25 cellular contexts compared by ENCODE assay signal in the genomic region with DNA sequence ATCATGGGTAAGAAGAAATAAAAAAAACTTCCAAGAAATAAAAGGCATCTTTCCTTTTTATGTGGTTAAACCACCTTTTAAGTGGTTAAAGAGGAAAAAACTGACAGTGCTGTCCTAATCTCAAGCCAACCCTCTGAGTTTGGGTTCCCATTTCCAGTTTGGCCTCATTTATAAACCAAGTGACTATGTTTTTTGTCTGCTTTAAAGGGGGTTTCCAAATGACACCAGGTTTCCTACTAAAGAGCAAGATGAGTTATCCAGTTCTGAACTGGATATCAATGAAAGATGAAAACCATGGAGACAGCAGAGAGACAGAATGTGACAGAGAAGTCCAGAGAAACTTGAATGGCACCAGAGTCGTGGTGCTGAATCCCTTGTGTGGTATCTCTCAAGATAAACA.
A peak's percentile ranks its signal among the peaks of the same experiment; 100 is the strongest.
DNase-seq lines count a peak whose midpoint lies in the region; ATAC-seq, FAIRE-seq and TF ChIP-seq lines count a peak whose summit lies in the region.
"Had no signal": no experiment of that assay in that cellular context is flagged by ENCODE, and none has a peak within 500 bp of the region (broad histone marks: within the 10 kb centered on the region; RNA-seq: fewer than 3 reads in every experiment).

No MANE protein-coding gene starts in this region.

- peaks cover 12% of the 10 kb centered on the region for H3K4me1 Mint-ChIP-seq in T-helper 1 cell treated with Interleukin-12 subunit alpha and Interleukin-12 subunit beta and Interleukin-4 antibody, amounts not matched to agents 30 μg/mL and 1 μg/mL, for 36 hours (ENCODE audit: low read depth)
- H3K4me1 Mint-ChIP-seq in activated naive CD4-positive, alpha-beta T cell treated with anti-CD3 and anti-CD28 coated beads, Interleukin-2, amount 10 ng/mL, durations not matched to agents 7 days and 5 days = peaks cover 10% of the 10 kb centered on the region
- no peaks in the 10 kb centered on the region for H3K4me1 Mint-ChIP-seq in mesothelial cell of epicardium

- H3K27ac Mint-ChIP-seq in T-helper 1 cell treated with Interleukin-12 subunit alpha and Interleukin-12 subunit beta and Interleukin-4 antibody, amounts not matched to agents 30 μg/mL and 1 μg/mL, for 36 hours = peak overlapping the region; percentile 29
- peak overlapping the region; percentile 79 to 83 for H3K27ac Mint-ChIP-seq in activated naive CD4-positive, alpha-beta T cell treated with anti-CD3 and anti-CD28 coated beads, Interleukin-2, amount 50 U/mL, for 72 hours
- H3K27ac Mint-ChIP-seq in activated naive CD4-positive, alpha-beta T cell treated with anti-CD3 and anti-CD28 coated beads, Interleukin-2, amount 10 ng/mL, durations not matched to agents 7 days and 5 days = no peak overlapping the region
- no peak overlapping the region for H3K27ac Mint-ChIP-seq in mesothelial cell of epicardium
- H3K27ac Mint-ChIP-seq: CD4-positive, alpha-beta T cell had no signal

- TF ChIP-seq EP300 in GM12878 (IDR thresholded peaks at IDR 0.05; ENCODE audit: borderline replicate concordance in 1 of 2, control insufficient read depth in 1 of 2, low read depth in 2 of 2, low read length in 2 of 2) = no peak

- H3K4me1 ChIP-seq in GM12878 (ENCODE audit: control insufficient read depth, insufficient read depth, low read length) = peaks cover 11% of the 10 kb centered on the region
- H3K4me1 ChIP-seq: BLaER1, SJSA1 had no signal

- CTCF ChIA-PET in activated naive CD4-positive, alpha-beta T cell treated with anti-CD3 and anti-CD28 coated beads, Interleukin-2, amount 10 ng/mL, durations not matched to agents 7 days and 5 days (lab: Charles Lee) = no interaction called here
- CTCF ChIA-PET in GM12878 (lab: Yijun Ruan, JAX) = no interaction called here

- 94% methylated on average over 1 of the region's 1 CpG for whole genome bisulfite sequencing in GM12878 (ENCODE audit: insufficient coverage, insufficient replicate concordance, low lambda C conversion rate, missing lambda C conversion rate)

- SMC1A ChIA-PET in GM12878 (lab: Charles Lee; ENCODE audit: uncharacterized antibody, unreplicated experiment) = no interaction called here

- H3K4me2 ChIP-seq in GM12878 (ENCODE audit: control insufficient read depth, insufficient read depth) = no peak overlapping the region; the same call in 1 of the 2 replicates
- H3K4me2 ChIP-seq: BLaER1 had no signal

- peaks cover 0 to 2% of the 10 kb centered on the region in 2 experiments; a peak in 1 of 4 replicates for H3K36me3 ChIP-seq in GM12878 (ENCODE audit: control insufficient read depth in 2 of 2, insufficient read depth in 2 of 2, low read length in 1 of 2)
- H3K36me3 ChIP-seq: SJSA1 had no signal

- TF ChIP-seq CTCF in GM12878 (IDR thresholded peaks at IDR 0.05 in 2 of 3, conservative IDR thresholded peaks at IDR 0.05 in 1 of 3; ENCODE audit: control insufficient read depth in 2 of 3, extremely low read depth in 1 of 3, insufficient read depth in 1 of 3, low read depth in 3 of 3, low read length in 3 of 3) (no peak), mesothelial cell of epicardium (IDR thresholded peaks at IDR 0.05; ENCODE audit: unreplicated experiment) (no peak)

- intact Hi-C loops in GM12878 (cut with micrococcal nuclease; ENCODE audit: unreplicated experiment) = no loop called here

- no peak overlapping the region for H3K4me3 Mint-ChIP-seq in T-helper 1 cell treated with Interleukin-12 subunit alpha and Interleukin-12 subunit beta and Interleukin-4 antibody, amounts not matched to agents 30 μg/mL and 1 μg/mL, for 36 hours
- no peak overlapping the region for H3K4me3 Mint-ChIP-seq in activated naive CD4-positive, alpha-beta T cell treated with anti-CD3 and anti-CD28 coated beads, Interleukin-2, amount 10 ng/mL, durations not matched to agents 7 days and 5 days
- no peak overlapping the region for H3K4me3 Mint-ChIP-seq in mesothelial cell of epicardium
- H3K4me3 Mint-ChIP-seq: CD4-positive, alpha-beta T cell had no signal

- DNase-seq in T-helper 1 cell = no peak
- DNase-seq in activated naive CD4-positive, alpha-beta T cell treated with anti-CD3 and anti-CD28 coated beads, Interleukin-2, amount 50 U/mL, for 72 hours (ENCODE audit: low spot score in 2 of 2) = no peak
- no peak for DNase-seq in activated naive CD4-positive, alpha-beta T cell treated with anti-CD3 and anti-CD28 coated beads, Interleukin-2, amount 10 ng/mL, durations not matched to agents 7 days and 5 days
- DNase-seq in GM12878 (ENCODE audit: low read depth, low spot score) = no peak
- no peak for DNase-seq in NOMO-1 treated with dmso at 0.1 percent for 144 hours (lab: John Stamatoyannopoulos, UW; ENCODE audit: unreplicated experiment)
- no peak for DNase-seq in mesothelial cell of epicardium (ENCODE audit: low spot score in 2 of 2, unreplicated experiment in 2 of 2)
- DNase-seq: ACHN; Caco-2; CD4-positive, alpha-beta T cell; DMS 273 treated with DMSO at 0.1 percent for 48 hours; GOT3; HCEC 1CT; NCI-H1105; NCI-H2029 treated with DMSO at 0.1 percent for 48 hours; NCI-H345; NCI-H524; NCI-H82; OCI-M1 had no signal

- POLR2A ChIA-PET in GM12878 (lab: Charles Lee) = no interaction called here

- ATAC-seq in activated naive CD4-positive, alpha-beta T cell treated with anti-CD3 and anti-CD28 coated beads, Interleukin-2, amount 50 U/mL, for 72 hours = peak; percentile 65 to 67
- ATAC-seq in GM12878 (peak; percentile 40), HG03025 (IDR thresholded peaks at IDR 0.05; ENCODE audit: low FRiP score, unreplicated experiment) (no peak)
- ATAC-seq: Right ventricle myocardium inferior had no signal

- no peaks in the 10 kb centered on the region for H3K79me2 ChIP-seq in GM12878 (ENCODE audit: control insufficient read depth, insufficient read depth, low read length)

- no peaks in the 10 kb centered on the region for H3K9me3 ChIP-seq in GM12878 (replicated peaks; ENCODE audit: control insufficient read depth, insufficient read depth, low read length)
- H3K9me3 ChIP-seq: BLaER1, Caco-2, SJSA1 had no signal

- TF ChIP-seq RAD21 in GM12878 (IDR thresholded peaks at IDR 0.05; ENCODE audit: insufficient read depth, low read depth, low read length) = no peak

- TF ChIP-seq POLR2A in GM12878 (IDR thresholded peaks at IDR 0.05; ENCODE audit: low read depth, low read length) = no peak

- RAD21 ChIA-PET in GM12878 (lab: Charles Lee; ENCODE audit: unreplicated experiment) = no interaction called here

- no TSS peak for BruUV-seq in GM12878 (replicated peaks; lab: Mats Ljungman, UMichigan)

- in situ Hi-C loops in GM12878 (cut with MboI) = no loop called here

- no peak overlapping the region for H3K9ac ChIP-seq in GM12878 (ENCODE audit: control insufficient read depth, insufficient read depth, low read length)
- H3K9ac ChIP-seq: BLaER1 had no signal

- no peaks in the 10 kb centered on the region for H4K20me1 ChIP-seq in GM12878 (ENCODE audit: control insufficient read depth, insufficient read depth)
- H4K20me1 ChIP-seq: BLaER1 had no signal

- H3K27me3 Mint-ChIP-seq in T-helper 1 cell treated with Interleukin-12 subunit alpha and Interleukin-12 subunit beta and Interleukin-4 antibody, amounts not matched to agents 30 μg/mL and 1 μg/mL, for 36 hours (ENCODE audit: low read depth) = no peaks in the 10 kb centered on the region
- H3K27me3 Mint-ChIP-seq in activated naive CD4-positive, alpha-beta T cell treated with anti-CD3 and anti-CD28 coated beads, Interleukin-2, amount 10 ng/mL, durations not matched to agents 7 days and 5 days = no peaks in the 10 kb centered on the region
- H3K27me3 Mint-ChIP-seq in mesothelial cell of epicardium (ENCODE audit: low read depth) = no peaks in the 10 kb centered on the region
- H3K27me3 Mint-ChIP-seq: CD4-positive, alpha-beta T cell had no signal

- no peaks in the 10 kb centered on the region for H3K27me3 ChIP-seq in GM12878 (replicated peaks in 1 of 2; ENCODE audit: control insufficient read depth in 2 of 2, insufficient read depth in 2 of 2, low read length in 1 of 2)
- H3K27me3 ChIP-seq: BLaER1, SJSA1 had no signal

- no peak overlapping the region for H2AFZ ChIP-seq in GM12878 (ENCODE audit: control insufficient read depth, low read depth, low read length)

- no peak for FAIRE-seq in GM12878 (lab: Jason Lieb, UNC)
- FAIRE-seq: HTR-8/SVneo had no signal

- H3K9me3 Mint-ChIP-seq in T-helper 1 cell treated with Interleukin-12 subunit alpha and Interleukin-12 subunit beta and Interleukin-4 antibody, amounts not matched to agents 30 μg/mL and 1 μg/mL, for 36 hours = no peaks in the 10 kb centered on the region
- H3K9me3 Mint-ChIP-seq in activated naive CD4-positive, alpha-beta T cell treated with anti-CD3 and anti-CD28 coated beads, Interleukin-2, amount 50 U/mL, for 72 hours = peaks cover 0 to 4% of the 10 kb centered on the region in 2 donors
- no peaks in the 10 kb centered on the region for H3K9me3 Mint-ChIP-seq in activated naive CD4-positive, alpha-beta T cell treated with anti-CD3 and anti-CD28 coated beads, Interleukin-2, amount 10 ng/mL, durations not matched to agents 7 days and 5 days
- no peaks in the 10 kb centered on the region for H3K9me3 Mint-ChIP-seq in mesothelial cell of epicardium
- H3K9me3 Mint-ChIP-seq: CD4-positive, alpha-beta T cell had no signal

- no peak overlapping the region for H3K4me3 ChIP-seq in GM12878
- H3K4me3 ChIP-seq: BLaER1, SJSA1 had no signal

- H3K27ac ChIP-seq in GM12878 (ENCODE audit: control insufficient read depth, insufficient read depth) = peak overlapping the region; percentile 28; the same call in 1 of the 2 replicates
- H3K27ac ChIP-seq: 22Rv1, BLaER1, SJSA1 had no signal

- peaks cover 2% of the 10 kb centered on the region for H3K36me3 Mint-ChIP-seq in T-helper 1 cell treated with Interleukin-12 subunit alpha and Interleukin-12 subunit beta and Interleukin-4 antibody, amounts not matched to agents 30 μg/mL and 1 μg/mL, for 36 hours (ENCODE audit: low read depth)
- H3K36me3 Mint-ChIP-seq in activated naive CD4-positive, alpha-beta T cell treated with anti-CD3 and anti-CD28 coated beads, Interleukin-2, amount 50 U/mL, for 72 hours = no peaks in the 10 kb centered on the region
- no peaks in the 10 kb centered on the region for H3K36me3 Mint-ChIP-seq in activated naive CD4-positive, alpha-beta T cell treated with anti-CD3 and anti-CD28 coated beads, Interleukin-2, amount 10 ng/mL, durations not matched to agents 7 days and 5 days
- no peaks in the 10 kb centered on the region for H3K36me3 Mint-ChIP-seq in mesothelial cell of epicardium

TF ChIP-seq in GM12878, 131 proteins besides CTCF, POLR2A, EP300 and RAD21:
- no peak for TF ChIP-seq DPF2 (IDR thresholded peaks at IDR 0.05)
- peak; percentile 48; the same call in 1 of the 2 replicates for TF ChIP-seq RUNX3 (IDR thresholded peaks at IDR 0.05; ENCODE audit: low read length)
- 0 out of 2 replicates have a peak, but pooled peaks have one; percentile 29 for TF ChIP-seq TCF7 (IDR thresholded peaks at IDR 0.05; ENCODE audit: borderline replicate concordance)

Comparison
In these comparisons a context has a peak if more than half of its experiments do, and no peak if none do; other contexts are left out.
1. H3K27ac Mint-ChIP-seq: peak in T-helper 1 cell treated with Interleukin-12 subunit alpha and Interleukin-12 subunit beta and Interleukin-4 antibody, amounts not matched to agents 30 μg/mL and 1 μg/mL, for 36 hours (single experiment) and activated naive CD4-positive, alpha-beta T cell treated with anti-CD3 and anti-CD28 coated beads, Interleukin-2, amount 50 U/mL, for 72 hours (2 of 2); none in activated naive CD4-positive, alpha-beta T cell treated with anti-CD3 and anti-CD28 coated beads, Interleukin-2, amount 10 ng/mL, durations not matched to agents 7 days and 5 days (single experiment) and mesothelial cell of epicardium (single experiment).